ENCODE assay signal across 1 cellular context in the genomic region with DNA sequence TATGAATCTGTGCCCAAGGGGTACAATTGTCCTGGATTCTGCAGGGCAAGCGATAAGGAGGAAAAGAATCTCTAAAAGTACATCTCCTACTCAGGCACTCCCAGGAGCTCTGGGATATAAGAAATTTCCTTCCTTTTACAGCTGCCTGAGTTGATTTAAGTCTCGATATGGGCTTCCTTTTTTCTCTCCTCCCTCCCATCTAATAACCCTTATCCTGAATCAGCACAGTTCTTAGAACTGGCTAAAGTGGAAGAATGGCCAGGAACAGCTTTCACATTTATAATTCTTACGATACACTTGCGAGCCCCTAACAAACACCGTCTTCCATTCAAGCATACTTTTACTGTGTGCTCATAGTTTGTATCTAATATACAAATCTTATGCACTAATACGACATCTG.
TF ChIP-seq lines count a peak whose summit lies in the region.

No MANE protein-coding gene starts in this region.

TF ChIP-seq in K562, 482 proteins besides CTCF, POLR2A, EP300 and RAD21 (continued from another document and continues in another):
- TF ChIP-seq, protein P1, sequence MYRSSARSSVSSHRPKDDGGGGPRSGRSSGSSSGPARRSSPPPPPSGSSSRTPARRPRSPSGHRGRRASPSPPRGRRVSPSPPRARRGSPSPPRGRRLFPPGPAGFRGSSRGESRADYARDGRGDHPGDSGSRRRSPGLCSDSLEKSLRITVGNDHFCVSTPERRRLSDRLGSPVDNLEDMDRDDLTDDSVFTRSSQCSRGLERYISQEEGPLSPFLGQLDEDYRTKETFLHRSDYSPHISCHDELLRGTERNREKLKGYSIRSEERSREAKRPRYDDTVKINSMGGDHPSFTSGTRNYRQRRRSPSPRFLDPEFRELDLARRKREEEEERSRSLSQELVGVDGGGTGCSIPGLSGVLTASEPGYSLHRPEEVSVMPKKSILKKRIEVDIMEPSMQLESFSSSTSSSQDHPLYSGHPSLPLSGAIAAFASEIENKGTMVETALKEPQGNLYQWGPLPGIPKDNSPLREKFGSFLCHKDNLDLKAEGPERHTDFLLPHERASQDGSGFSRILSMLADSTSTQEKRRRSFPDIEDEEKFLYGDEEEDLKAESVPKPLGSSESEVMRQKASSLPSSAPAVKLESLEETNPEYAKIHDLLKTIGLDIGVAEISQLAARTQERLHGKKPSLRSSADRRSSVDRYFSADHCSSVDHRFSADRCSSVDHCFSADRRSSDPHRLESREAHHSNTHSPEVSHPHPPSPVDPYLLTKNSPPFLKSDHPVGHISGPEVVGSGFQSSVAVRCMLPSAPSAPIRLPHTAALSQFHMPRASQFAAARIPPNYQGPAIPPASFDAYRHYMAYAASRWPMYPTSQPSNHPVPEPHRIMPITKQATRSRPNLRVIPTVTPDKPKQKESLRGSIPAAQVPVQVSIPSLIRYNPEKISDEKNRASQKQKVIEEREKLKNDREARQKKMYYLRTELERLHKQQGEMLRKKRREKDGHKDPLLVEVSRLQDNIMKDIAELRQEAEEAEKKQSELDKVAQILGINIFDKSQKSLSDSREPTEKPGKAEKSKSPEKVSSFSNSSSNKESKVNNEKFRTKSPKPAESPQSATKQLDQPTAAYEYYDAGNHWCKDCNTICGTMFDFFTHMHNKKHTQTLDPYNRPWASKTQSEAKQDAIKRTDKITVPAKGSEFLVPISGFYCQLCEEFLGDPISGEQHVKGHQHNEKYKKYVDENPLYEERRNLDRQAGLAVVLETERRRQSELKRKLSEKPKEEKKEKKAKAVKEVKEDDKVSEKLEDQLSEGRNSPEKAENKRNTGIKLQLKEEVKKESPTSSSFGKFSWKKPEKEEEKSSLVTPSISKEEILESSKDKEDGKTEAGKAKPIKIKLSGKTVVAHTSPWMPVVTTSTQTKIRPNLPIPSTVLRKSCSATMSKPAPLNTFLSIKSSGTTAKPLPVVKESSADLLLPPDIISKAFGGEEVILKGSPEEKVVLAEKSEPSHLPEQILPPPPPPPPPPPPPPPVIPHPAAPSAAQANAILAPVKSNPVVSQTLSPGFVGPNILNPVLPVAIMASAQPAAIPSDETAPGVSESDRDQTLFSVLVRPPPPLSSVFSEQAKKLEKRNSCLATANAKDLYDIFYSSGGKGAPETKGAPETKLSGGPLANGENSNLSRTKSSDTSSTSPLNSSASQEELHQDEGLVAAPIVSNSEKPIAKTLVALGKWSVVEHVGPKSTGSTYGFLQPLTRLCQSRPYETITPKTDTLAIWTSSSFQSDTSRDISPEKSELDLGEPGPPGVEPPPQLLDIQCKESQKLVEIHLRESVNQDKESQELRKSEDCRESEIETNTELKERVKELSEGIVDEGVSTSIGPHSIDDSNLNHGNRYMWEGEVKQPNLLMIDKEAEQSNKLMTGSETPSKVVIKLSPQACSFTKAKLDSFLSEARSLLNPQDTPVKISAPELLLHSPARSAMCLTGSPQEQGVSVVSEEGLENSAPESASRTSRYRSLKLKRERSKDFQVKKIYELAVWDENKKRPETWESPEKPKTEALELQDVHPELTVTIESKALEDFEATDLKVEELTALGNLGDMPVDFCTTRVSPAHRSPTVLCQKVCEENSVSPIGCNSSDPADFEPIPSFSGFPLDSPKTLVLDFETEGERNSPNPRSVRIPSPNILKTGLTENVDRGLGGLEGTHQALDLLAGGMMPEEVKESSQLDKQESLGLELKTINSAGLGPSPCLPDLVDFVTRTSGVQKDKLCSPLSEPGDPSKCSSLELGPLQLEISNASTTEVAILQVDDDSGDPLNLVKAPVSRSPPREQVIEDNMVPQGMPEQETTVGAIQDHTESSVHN (IDR thresholded peaks at IDR 0.05; ENCODE audit: borderline replicate concordance in 1 of 2, low read depth in 1 of 2), result no peak
- TF ChIP-seq, protein P2, sequence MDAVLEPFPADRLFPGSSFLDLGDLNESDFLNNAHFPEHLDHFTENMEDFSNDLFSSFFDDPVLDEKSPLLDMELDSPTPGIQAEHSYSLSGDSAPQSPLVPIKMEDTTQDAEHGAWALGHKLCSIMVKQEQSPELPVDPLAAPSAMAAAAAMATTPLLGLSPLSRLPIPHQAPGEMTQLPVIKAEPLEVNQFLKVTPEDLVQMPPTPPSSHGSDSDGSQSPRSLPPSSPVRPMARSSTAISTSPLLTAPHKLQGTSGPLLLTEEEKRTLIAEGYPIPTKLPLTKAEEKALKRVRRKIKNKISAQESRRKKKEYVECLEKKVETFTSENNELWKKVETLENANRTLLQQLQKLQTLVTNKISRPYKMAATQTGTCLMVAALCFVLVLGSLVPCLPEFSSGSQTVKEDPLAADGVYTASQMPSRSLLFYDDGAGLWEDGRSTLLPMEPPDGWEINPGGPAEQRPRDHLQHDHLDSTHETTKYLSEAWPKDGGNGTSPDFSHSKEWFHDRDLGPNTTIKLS (IDR thresholded peaks at IDR 0.05; ENCODE audit: borderline replicate concordance, low read depth), result no peak
- TF ChIP-seq ZNF561 (CRISPR knock-in tag; conservative IDR thresholded peaks at IDR 0.05) (no peak), FOXA3 (CRISPR knock-in tag; conservative IDR thresholded peaks at IDR 0.05 in 1 of 2, IDR thresholded peaks at IDR 0.05 in 1 of 2) (no peak), ETV6 (IDR thresholded peaks at IDR 0.05; ENCODE audit: borderline replicate concordance in 1 of 2, low read depth in 2 of 2, low read length in 1 of 2) (no peak), ETV6 (CRISPR knock-in tag; IDR thresholded peaks at IDR 0.05; ENCODE audit: borderline replicate concordance) (no peak), FOXP1 (CRISPR knock-in tag; IDR thresholded peaks at IDR 0.05) (no peak), HNRNPUL1 (IDR thresholded peaks at IDR 0.05; ENCODE audit: low read length) (no peak), FOXJ2 (tag; IDR thresholded peaks at IDR 0.05) (no peak), ILK (tag; IDR thresholded peaks at IDR 0.05; ENCODE audit: borderline replicate concordance, low read depth) (no peak), TFAM (CRISPR knock-in tag; conservative IDR thresholded peaks at IDR 0.05) (no peak), TAF7 (tag; IDR thresholded peaks at IDR 0.05) (no peak), TAF15 (IDR thresholded peaks at IDR 0.05; ENCODE audit: low read depth, low read length) (no peak), HDAC6 (IDR thresholded peaks at IDR 0.05; ENCODE audit: low read depth, low read length) (no peak), NR4A1 (CRISPR knock-in tag; IDR thresholded peaks at IDR 0.05) (no peak), NR4A1 (tag; IDR thresholded peaks at IDR 0.05) (no peak), SREBF1 (IDR thresholded peaks at IDR 0.05; ENCODE audit: borderline replicate concordance, low read depth, low read length) (no peak), STAT5B (CRISPR knock-in tag; IDR thresholded peaks at IDR 0.05) (no peak), KAT2B (IDR thresholded peaks at IDR 0.05; ENCODE audit: low read depth, low read length) (no peak), MCM3 (IDR thresholded peaks at IDR 0.05) (no peak), CBX1 (IDR thresholded peaks at IDR 0.05; ENCODE audit: low read depth) (no peak), C11orf30 (IDR thresholded peaks at IDR 0.05; ENCODE audit: low read depth) (peak; percentile 22; the same call in 1 of the 2 replicates), ZBTB17 (CRISPR knock-in tag; IDR thresholded peaks at IDR 0.05) (no peak), CCAR2 (IDR thresholded peaks at IDR 0.05; ENCODE audit: low read depth, low read length) (no peak), NFIX (CRISPR knock-in tag; IDR thresholded peaks at IDR 0.05; ENCODE audit: low read depth) (no peak), HNRNPL (IDR thresholded peaks at IDR 0.05; ENCODE audit: low read depth, low read length) (no peak), ZNF583 (CRISPR knock-in tag; IDR thresholded peaks at IDR 0.05) (no peak), ZNF146 (CRISPR knock-in tag; IDR thresholded peaks at IDR 0.05; ENCODE audit: unreplicated experiment) (no peak), SPI1 (IDR thresholded peaks at IDR 0.05; ENCODE audit: borderline replicate concordance, low read depth, low read length) (peak; percentile 31; the same call in 1 of the 2 replicates), ZC3H11A (IDR thresholded peaks at IDR 0.05; ENCODE audit: low read depth, low read length) (no peak), MCM2 (IDR thresholded peaks at IDR 0.05; ENCODE audit: low read depth) (no peak), MEIS2 (IDR thresholded peaks at IDR 0.05; ENCODE audit: partially characterized antibody) (peak; percentile 16), RBFOX2 (IDR thresholded peaks at IDR 0.05; ENCODE audit: low read depth, low read length) (no peak), PRMT5 (CRISPR knock-in tag; IDR thresholded peaks at IDR 0.05) (no peak), ZNF134 (CRISPR knock-in tag; conservative IDR thresholded peaks at IDR 0.05) (no peak)
- TF ChIP-seq, protein P3, sequence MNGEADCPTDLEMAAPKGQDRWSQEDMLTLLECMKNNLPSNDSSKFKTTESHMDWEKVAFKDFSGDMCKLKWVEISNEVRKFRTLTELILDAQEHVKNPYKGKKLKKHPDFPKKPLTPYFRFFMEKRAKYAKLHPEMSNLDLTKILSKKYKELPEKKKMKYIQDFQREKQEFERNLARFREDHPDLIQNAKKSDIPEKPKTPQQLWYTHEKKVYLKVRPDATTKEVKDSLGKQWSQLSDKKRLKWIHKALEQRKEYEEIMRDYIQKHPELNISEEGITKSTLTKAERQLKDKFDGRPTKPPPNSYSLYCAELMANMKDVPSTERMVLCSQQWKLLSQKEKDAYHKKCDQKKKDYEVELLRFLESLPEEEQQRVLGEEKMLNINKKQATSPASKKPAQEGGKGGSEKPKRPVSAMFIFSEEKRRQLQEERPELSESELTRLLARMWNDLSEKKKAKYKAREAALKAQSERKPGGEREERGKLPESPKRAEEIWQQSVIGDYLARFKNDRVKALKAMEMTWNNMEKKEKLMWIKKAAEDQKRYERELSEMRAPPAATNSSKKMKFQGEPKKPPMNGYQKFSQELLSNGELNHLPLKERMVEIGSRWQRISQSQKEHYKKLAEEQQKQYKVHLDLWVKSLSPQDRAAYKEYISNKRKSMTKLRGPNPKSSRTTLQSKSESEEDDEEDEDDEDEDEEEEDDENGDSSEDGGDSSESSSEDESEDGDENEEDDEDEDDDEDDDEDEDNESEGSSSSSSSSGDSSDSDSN (IDR thresholded peaks at IDR 0.05; ENCODE audit: borderline replicate concordance in 1 of 2, low read depth in 2 of 2, low read length in 2 of 2), result no peak
- TF ChIP-seq, protein P4, sequence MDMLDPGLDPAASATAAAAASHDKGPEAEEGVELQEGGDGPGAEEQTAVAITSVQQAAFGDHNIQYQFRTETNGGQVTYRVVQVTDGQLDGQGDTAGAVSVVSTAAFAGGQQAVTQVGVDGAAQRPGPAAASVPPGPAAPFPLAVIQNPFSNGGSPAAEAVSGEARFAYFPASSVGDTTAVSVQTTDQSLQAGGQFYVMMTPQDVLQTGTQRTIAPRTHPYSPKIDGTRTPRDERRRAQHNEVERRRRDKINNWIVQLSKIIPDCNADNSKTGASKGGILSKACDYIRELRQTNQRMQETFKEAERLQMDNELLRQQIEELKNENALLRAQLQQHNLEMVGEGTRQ (CRISPR knock-in tag; IDR thresholded peaks at IDR 0.05), result no peak
- TF ChIP-seq, protein P5, sequence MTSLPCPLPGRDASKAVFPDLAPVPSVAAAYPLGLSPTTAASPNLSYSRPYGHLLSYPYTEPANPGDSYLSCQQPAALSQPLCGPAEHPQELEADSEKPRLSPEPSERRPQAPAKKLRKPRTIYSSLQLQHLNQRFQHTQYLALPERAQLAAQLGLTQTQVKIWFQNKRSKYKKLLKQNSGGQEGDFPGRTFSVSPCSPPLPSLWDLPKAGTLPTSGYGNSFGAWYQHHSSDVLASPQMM (CRISPR knock-in tag; IDR thresholded peaks at IDR 0.05), result no peak
- TF ChIP-seq, protein P6, sequence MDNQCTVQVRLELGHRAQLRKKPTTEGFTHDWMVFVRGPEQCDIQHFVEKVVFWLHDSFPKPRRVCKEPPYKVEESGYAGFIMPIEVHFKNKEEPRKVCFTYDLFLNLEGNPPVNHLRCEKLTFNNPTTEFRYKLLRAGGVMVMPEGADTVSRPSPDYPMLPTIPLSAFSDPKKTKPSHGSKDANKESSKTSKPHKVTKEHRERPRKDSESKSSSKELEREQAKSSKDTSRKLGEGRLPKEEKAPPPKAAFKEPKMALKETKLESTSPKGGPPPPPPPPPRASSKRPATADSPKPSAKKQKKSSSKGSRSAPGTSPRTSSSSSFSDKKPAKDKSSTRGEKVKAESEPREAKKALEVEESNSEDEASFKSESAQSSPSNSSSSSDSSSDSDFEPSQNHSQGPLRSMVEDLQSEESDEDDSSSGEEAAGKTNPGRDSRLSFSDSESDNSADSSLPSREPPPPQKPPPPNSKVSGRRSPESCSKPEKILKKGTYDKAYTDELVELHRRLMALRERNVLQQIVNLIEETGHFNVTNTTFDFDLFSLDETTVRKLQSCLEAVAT (IDR thresholded peaks at IDR 0.05), result no peak
- TF ChIP-seq, protein P7, sequence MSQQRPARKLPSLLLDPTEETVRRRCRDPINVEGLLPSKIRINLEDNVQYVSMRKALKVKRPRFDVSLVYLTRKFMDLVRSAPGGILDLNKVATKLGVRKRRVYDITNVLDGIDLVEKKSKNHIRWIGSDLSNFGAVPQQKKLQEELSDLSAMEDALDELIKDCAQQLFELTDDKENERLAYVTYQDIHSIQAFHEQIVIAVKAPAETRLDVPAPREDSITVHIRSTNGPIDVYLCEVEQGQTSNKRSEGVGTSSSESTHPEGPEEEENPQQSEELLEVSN (IDR thresholded peaks at IDR 0.05; ENCODE audit: borderline replicate concordance in 1 of 2, extremely low read depth in 1 of 2, insufficient read depth in 1 of 2, insufficient read length in 1 of 2, low read depth in 1 of 2, low read length in 1 of 2, poor library complexity in 1 of 2, severe bottlenecking in 1 of 2), result no peak
- TF ChIP-seq, protein P8, sequence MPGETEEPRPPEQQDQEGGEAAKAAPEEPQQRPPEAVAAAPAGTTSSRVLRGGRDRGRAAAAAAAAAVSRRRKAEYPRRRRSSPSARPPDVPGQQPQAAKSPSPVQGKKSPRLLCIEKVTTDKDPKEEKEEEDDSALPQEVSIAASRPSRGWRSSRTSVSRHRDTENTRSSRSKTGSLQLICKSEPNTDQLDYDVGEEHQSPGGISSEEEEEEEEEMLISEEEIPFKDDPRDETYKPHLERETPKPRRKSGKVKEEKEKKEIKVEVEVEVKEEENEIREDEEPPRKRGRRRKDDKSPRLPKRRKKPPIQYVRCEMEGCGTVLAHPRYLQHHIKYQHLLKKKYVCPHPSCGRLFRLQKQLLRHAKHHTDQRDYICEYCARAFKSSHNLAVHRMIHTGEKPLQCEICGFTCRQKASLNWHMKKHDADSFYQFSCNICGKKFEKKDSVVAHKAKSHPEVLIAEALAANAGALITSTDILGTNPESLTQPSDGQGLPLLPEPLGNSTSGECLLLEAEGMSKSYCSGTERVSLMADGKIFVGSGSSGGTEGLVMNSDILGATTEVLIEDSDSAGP (CRISPR knock-in tag; IDR thresholded peaks at IDR 0.05), result no peak
- TF ChIP-seq, protein P9, sequence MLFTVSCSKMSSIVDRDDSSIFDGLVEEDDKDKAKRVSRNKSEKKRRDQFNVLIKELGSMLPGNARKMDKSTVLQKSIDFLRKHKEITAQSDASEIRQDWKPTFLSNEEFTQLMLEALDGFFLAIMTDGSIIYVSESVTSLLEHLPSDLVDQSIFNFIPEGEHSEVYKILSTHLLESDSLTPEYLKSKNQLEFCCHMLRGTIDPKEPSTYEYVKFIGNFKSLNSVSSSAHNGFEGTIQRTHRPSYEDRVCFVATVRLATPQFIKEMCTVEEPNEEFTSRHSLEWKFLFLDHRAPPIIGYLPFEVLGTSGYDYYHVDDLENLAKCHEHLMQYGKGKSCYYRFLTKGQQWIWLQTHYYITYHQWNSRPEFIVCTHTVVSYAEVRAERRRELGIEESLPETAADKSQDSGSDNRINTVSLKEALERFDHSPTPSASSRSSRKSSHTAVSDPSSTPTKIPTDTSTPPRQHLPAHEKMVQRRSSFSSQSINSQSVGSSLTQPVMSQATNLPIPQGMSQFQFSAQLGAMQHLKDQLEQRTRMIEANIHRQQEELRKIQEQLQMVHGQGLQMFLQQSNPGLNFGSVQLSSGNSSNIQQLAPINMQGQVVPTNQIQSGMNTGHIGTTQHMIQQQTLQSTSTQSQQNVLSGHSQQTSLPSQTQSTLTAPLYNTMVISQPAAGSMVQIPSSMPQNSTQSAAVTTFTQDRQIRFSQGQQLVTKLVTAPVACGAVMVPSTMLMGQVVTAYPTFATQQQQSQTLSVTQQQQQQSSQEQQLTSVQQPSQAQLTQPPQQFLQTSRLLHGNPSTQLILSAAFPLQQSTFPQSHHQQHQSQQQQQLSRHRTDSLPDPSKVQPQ (CRISPR knock-in tag; IDR thresholded peaks at IDR 0.05; ENCODE audit: borderline replicate concordance), result no peak
